In genomic region chr2:216215991-216216390, GRCh38 we compare ENCODE assay signal across 9 cellular contexts.
DNase-seq lines count a peak whose midpoint lies in the region; ATAC-seq and TF ChIP-seq lines count a peak whose summit lies in the region.
"Had no signal": no experiment of that assay in that cellular context is flagged by ENCODE, and none has a peak within 500 bp of the region (broad histone marks: within the 10 kb centered on the region; RNA-seq: fewer than 3 reads in every experiment).

No MANE protein-coding gene starts in this region.

- TF ChIP-seq CTCF in WERI-Rb-1 (IDR thresholded peaks at IDR 0.05; ENCODE audit: low read depth, low read length), result peak; percentile 54

- peaks cover 18% of the 10 kb centered on the region for H3K36me3 ChIP-seq in WERI-Rb-1
- H3K36me3 ChIP-seq: SJCRH30 had no signal

- peaks cover 24 to 33% (median 28%) of the 10 kb centered on the region in 3 donors for H3K4me1 Mint-ChIP-seq in T-cell
- H3K4me1 Mint-ChIP-seq in stimulated activated memory B cell treated with anti-CD40 and anti-IgM and Interleukin-4, amounts not matched to agents 10 μg/mL and 1 μg/mL and 100 μg/mL, for 72 hours, result no peaks in the 10 kb centered on the region

- POLR2A ChIA-PET in T-cell (lab: Charles Lee), result no interaction called here

- no peak overlapping the region for H3K4me3 Mint-ChIP-seq in T-cell
- H3K4me3 Mint-ChIP-seq in stimulated activated memory B cell treated with anti-CD40 and anti-IgM and Interleukin-4, amounts not matched to agents 10 μg/mL and 1 μg/mL and 100 μg/mL, for 72 hours, result no peak overlapping the region

- H3K36me3 Mint-ChIP-seq in T-cell, result peaks cover 24% of the 10 kb centered on the region
- peaks cover 27% of the 10 kb centered on the region for H3K36me3 Mint-ChIP-seq in stimulated activated memory B cell treated with anti-CD40 and anti-IgM and Interleukin-4, amounts not matched to agents 10 μg/mL and 1 μg/mL and 100 μg/mL, for 72 hours

- DNase-seq in D341Med (ENCODE audit: low spot score) (peak; percentile 39), WERI-Rb-1 (no peak), left colon (no peak), T-cell (no peak), hippocampal formation (lab: John Stamatoyannopoulos, UW) (no peak)

- H3K27ac Mint-ChIP-seq in T-cell, result no peak overlapping the region
- no peak overlapping the region for H3K27ac Mint-ChIP-seq in stimulated activated memory B cell treated with anti-CD40 and anti-IgM and Interleukin-4, amounts not matched to agents 10 μg/mL and 1 μg/mL and 100 μg/mL, for 72 hours

- ATAC-seq in HG03280 (IDR thresholded peaks at IDR 0.05; ENCODE audit: unreplicated experiment) (peak; percentile 45), left colon (peak; percentile 56), T-cell (replicated peaks in 1 of 4) (no peak), GM18858 (IDR thresholded peaks at IDR 0.05; ENCODE audit: unreplicated experiment) (no peak)
- ATAC-seq in stimulated activated memory B cell treated with anti-CD40 and anti-IgM and Interleukin-4, amounts not matched to agents 10 μg/mL and 1 μg/mL and 100 μg/mL, for 72 hours, result no peak

- CTCF ChIA-PET in T-cell (lab: Charles Lee), result interaction anchor here (0.6 to 1.9 kb wide), 6 partner anchors 18 to 188 kb away, joined by 3 to 8 read pairs (median 3); no protein-coding TSS in a partner anchor

- no peak overlapping the region for H3K27ac ChIP-seq in WERI-Rb-1
- H3K27ac ChIP-seq: SJCRH30 had no signal

- no peak overlapping the region for H3K4me3 ChIP-seq in WERI-Rb-1 (ENCODE audit: low read depth, low read length)
- H3K4me3 ChIP-seq: SJCRH30 had no signal

- no peaks in the 10 kb centered on the region for H3K27me3 ChIP-seq in WERI-Rb-1 (ENCODE audit: insufficient read depth, low read depth, severe bottlenecking)
- H3K27me3 ChIP-seq: SJCRH30 had no signal

- intact Hi-C loops in left colon (cut with DNase I, micrococcal nuclease), result no loop called here

- no peaks in the 10 kb centered on the region for H3K27me3 Mint-ChIP-seq in T-cell
- no peaks in the 10 kb centered on the region for H3K27me3 Mint-ChIP-seq in stimulated activated memory B cell treated with anti-CD40 and anti-IgM and Interleukin-4, amounts not matched to agents 10 μg/mL and 1 μg/mL and 100 μg/mL, for 72 hours

- H3K9me3 Mint-ChIP-seq in T-cell, result no peaks in the 10 kb centered on the region
- no peaks in the 10 kb centered on the region for H3K9me3 Mint-ChIP-seq in stimulated activated memory B cell treated with anti-CD40 and anti-IgM and Interleukin-4, amounts not matched to agents 10 μg/mL and 1 μg/mL and 100 μg/mL, for 72 hours

- H3K9me3 ChIP-seq in WERI-Rb-1 (ENCODE audit: severe bottlenecking), result no peaks in the 10 kb centered on the region
- H3K9me3 ChIP-seq: SJCRH30 had no signal

Comparison
In these comparisons a context has a peak if more than half of its experiments do, and no peak if none do; other contexts are left out.
1. ATAC-seq: peak in HG03280 (single experiment) and left colon (single experiment); none in T-cell (0 of 4), GM18858 (single experiment) and stimulated activated memory B cell treated with anti-CD40 and anti-IgM and Interleukin-4, amounts not matched to agents 10 μg/mL and 1 μg/mL and 100 μg/mL, for 72 hours (single experiment).